ENCODE assay signal across 19 cellular contexts in genomic region chr2:85558160-85558559, GRCh38. TPM values are rescaled to one million over a fixed set of nuclear protein-coding genes. Genes with fewer than 3 reads are reported as not detected.
"Had no signal": no experiment of that assay in that cellular context is flagged by ENCODE, and none has a peak within 500 bp of the region (broad histone marks: within the 10 kb centered on the region; RNA-seq: fewer than 3 reads in every experiment).

No MANE protein-coding gene starts in this region.

- H3K27me3 Mint-ChIP-seq: activated CD4-positive, alpha-beta memory T cell treated with anti-CD3 and anti-CD28 coated beads, Interleukin-2, amount 10 ng/mL, durations not matched to agents 7 days and 5 days; activated CD8-positive, alpha-beta memory T cell treated with anti-CD3 and anti-CD28 coated beads, Interleukin-2, amount 10 ng/mL, durations not matched to agents 7 days and 5 days; naive thymus-derived CD4-positive, alpha-beta T cell; stimulated activated naive CD8-positive, alpha-beta T cell treated with anti-CD3 and anti-CD28 coated beads, Interleukin-15, Interleukin-2, amounts not matched to agents 100 ng/mL and 50 ng/mL, for 24 hours had no signal

- H3K9me3 ChIP-seq: prostate gland, right atrium auricular region, suprapubic skin, transverse colon, vagina had no signal

- H3K4me3 ChIP-seq: dorsolateral prefrontal cortex, prostate gland, right atrium auricular region, suprapubic skin, transverse colon, vagina had no signal

- DNase-seq: activated CD4-positive, alpha-beta memory T cell treated with anti-CD3 and anti-CD28 coated beads, Interleukin-2, amount 10 ng/mL, durations not matched to agents 7 days and 5 days; activated CD4-positive, alpha-beta T cell treated with anti-CD3 and anti-CD28 coated beads for 4 hours; activated CD8-positive, alpha-beta memory T cell treated with anti-CD3 and anti-CD28 coated beads, Interleukin-2, amount 10 ng/mL, durations not matched to agents 7 days and 5 days; activated gamma-delta T cell treated with Interleukin-2 at 50 U/mL for 16 hours; anterior cingulate cortex; brain microvascular endothelial cell; central memory CD4-positive, alpha-beta T cell; dorsolateral prefrontal cortex; left cardiac atrium; mesendoderm; naive thymus-derived CD4-positive, alpha-beta T cell; SW 1271; transverse colon had no signal

- H3K27me3 ChIP-seq: brain microvascular endothelial cell, dorsolateral prefrontal cortex, right atrium auricular region, suprapubic skin, transverse colon, vagina had no signal

- H3K9me3 Mint-ChIP-seq: activated CD4-positive, alpha-beta memory T cell treated with anti-CD3 and anti-CD28 coated beads, Interleukin-2, amount 10 ng/mL, durations not matched to agents 7 days and 5 days; naive thymus-derived CD4-positive, alpha-beta T cell; stimulated activated naive CD8-positive, alpha-beta T cell treated with anti-CD3 and anti-CD28 coated beads, Interleukin-15, Interleukin-2, amounts not matched to agents 100 ng/mL and 50 ng/mL, for 24 hours had no signal

- H3K27ac Mint-ChIP-seq: activated CD4-positive, alpha-beta memory T cell treated with anti-CD3 and anti-CD28 coated beads, Interleukin-2, amount 10 ng/mL, durations not matched to agents 7 days and 5 days; activated CD8-positive, alpha-beta memory T cell treated with anti-CD3 and anti-CD28 coated beads, Interleukin-2, amount 10 ng/mL, durations not matched to agents 7 days and 5 days; stimulated activated naive CD8-positive, alpha-beta T cell treated with anti-CD3 and anti-CD28 coated beads, Interleukin-15, Interleukin-2, amounts not matched to agents 100 ng/mL and 50 ng/mL, for 24 hours had no signal

- H3K4me3 Mint-ChIP-seq: activated CD4-positive, alpha-beta memory T cell treated with anti-CD3 and anti-CD28 coated beads, Interleukin-2, amount 10 ng/mL, durations not matched to agents 7 days and 5 days; activated CD8-positive, alpha-beta memory T cell treated with anti-CD3 and anti-CD28 coated beads, Interleukin-2, amount 10 ng/mL, durations not matched to agents 7 days and 5 days; stimulated activated naive CD8-positive, alpha-beta T cell treated with anti-CD3 and anti-CD28 coated beads, Interleukin-15, Interleukin-2, amounts not matched to agents 100 ng/mL and 50 ng/mL, for 24 hours had no signal

- ATAC-seq: activated CD8-positive, alpha-beta memory T cell treated with anti-CD3 and anti-CD28 coated beads, Interleukin-2, amount 10 ng/mL, durations not matched to agents 7 days and 5 days; left cardiac atrium; naive thymus-derived CD4-positive, alpha-beta T cell had no signal

RNA-seq across cellular contexts. Expression of gene VAMP5, which starts 26.1 kb away (rescaled TPM):
- total RNA-seq: osteocyte had no signal
